In the genomic region with DNA sequence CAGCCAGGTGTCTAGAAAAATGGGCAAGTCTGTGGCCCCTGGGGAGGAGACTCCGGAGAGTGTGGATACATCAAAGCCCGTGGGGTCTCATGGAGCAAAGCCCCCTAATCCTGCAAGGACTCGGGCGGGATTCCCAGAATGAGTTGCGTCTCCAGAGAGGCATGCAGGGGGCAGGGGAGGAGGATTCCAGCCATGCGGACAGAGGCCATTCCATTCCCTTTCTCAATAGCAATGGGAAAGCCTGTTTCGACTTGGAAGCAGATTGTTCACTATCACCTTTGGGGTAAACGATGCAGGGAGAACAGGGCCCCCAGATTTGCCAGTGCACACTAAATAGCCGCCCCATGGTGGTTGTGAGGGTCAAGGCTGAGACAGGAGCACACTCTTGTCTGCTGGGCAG, we compare ENCODE assay signal across 25 cellular contexts. TPM values are rescaled to one million over a fixed set of nuclear protein-coding genes. Genes with fewer than 3 reads are reported as not detected.
A peak's percentile ranks its signal among the peaks of the same experiment; 100 is the strongest.
DNase-seq lines count a peak whose midpoint lies in the region; ATAC-seq and TF ChIP-seq lines count a peak whose summit lies in the region.
"Had no signal": no experiment of that assay in that cellular context is flagged by ENCODE, and none has a peak within 500 bp of the region (broad histone marks: within the 10 kb centered on the region; RNA-seq: fewer than 3 reads in every experiment).

No MANE protein-coding gene starts in this region.

- H3K9me3 Mint-ChIP-seq in natural killer cell treated with Interleukin-12 subunit alpha and Interleukin-12 subunit beta and Interleukin-15 and Interleukin-18, amount 100 ng/mL, for 72 hours = no peaks in the 10 kb centered on the region
- H3K9me3 Mint-ChIP-seq: CD8-positive, alpha-beta T cell had no signal

- intact Hi-C loops in posterior vena cava (cut with DNase I) = no loop called here

- H3K36me3 ChIP-seq in mesodermal cell (ENCODE audit: control insufficient read depth, insufficient read depth, low read length) (no peaks in the 10 kb centered on the region), Peyer's patch (peaks cover 0 to 9% (median 0%) of the 10 kb centered on the region in 3 donors)

- H3K4me1 ChIP-seq in mesodermal cell (ENCODE audit: control insufficient read depth, insufficient read depth, low read length, poor library complexity, severe bottlenecking) (peaks cover 28% of the 10 kb centered on the region), Peyer's patch (no peaks in the 10 kb centered on the region)
- H3K4me1 ChIP-seq: A549 had no signal

- no peak for ATAC-seq in natural killer cell treated with Interleukin-12 subunit alpha and Interleukin-12 subunit beta and Interleukin-15 and Interleukin-18, amount 100 ng/mL, for 72 hours
- ATAC-seq in GM21737 (IDR thresholded peaks at IDR 0.05; ENCODE audit: unreplicated experiment) = no peak
- ATAC-seq: A549; CD8-positive, alpha-beta T cell had no signal

- no peak overlapping the region for H3K4me3 Mint-ChIP-seq in natural killer cell treated with Interleukin-12 subunit alpha and Interleukin-12 subunit beta and Interleukin-15 and Interleukin-18, amount 100 ng/mL, for 72 hours
- H3K4me3 Mint-ChIP-seq: CD8-positive, alpha-beta T cell had no signal

- H3K4me3 ChIP-seq in mesodermal cell (ENCODE audit: extremely low read depth, insufficient read depth, low read length, poor library complexity, severe bottlenecking) (no peak overlapping the region), Peyer's patch (no peak overlapping the region)
- H3K4me3 ChIP-seq: A549, PC-9, SJSA1 had no signal

- H3K27me3 ChIP-seq in Peyer's patch = no peaks in the 10 kb centered on the region
- H3K27me3 ChIP-seq: SJSA1 had no signal

- TF ChIP-seq CTCF in Peyer's patch (IDR thresholded peaks at IDR 0.05) = no peak

- H3K36me3 Mint-ChIP-seq in natural killer cell treated with Interleukin-12 subunit alpha and Interleukin-12 subunit beta and Interleukin-15 and Interleukin-18, amount 100 ng/mL, for 72 hours = no peaks in the 10 kb centered on the region

- WGBS in mesodermal cell (ENCODE audit: insufficient coverage in 2 of 2), 2 experiments = 86 to 90% methylated on average over 5 to 8 of the region's 9 CpGs

- H3K9me3 ChIP-seq in mesodermal cell (ENCODE audit: control insufficient read depth, low read length) = no peaks in the 10 kb centered on the region
- no peaks in the 10 kb centered on the region for H3K9me3 ChIP-seq in Peyer's patch
- H3K9me3 ChIP-seq: A549, Caco-2, SJSA1 had no signal

- no peak for TF ChIP-seq POLR2A in Peyer's patch (IDR thresholded peaks at IDR 0.05)

- no peak overlapping the region for H3K27ac Mint-ChIP-seq in natural killer cell treated with Interleukin-12 subunit alpha and Interleukin-12 subunit beta and Interleukin-15 and Interleukin-18, amount 100 ng/mL, for 72 hours
- H3K27ac Mint-ChIP-seq: CD8-positive, alpha-beta T cell had no signal

- H3K27me3 Mint-ChIP-seq in natural killer cell treated with Interleukin-12 subunit alpha and Interleukin-12 subunit beta and Interleukin-15 and Interleukin-18, amount 100 ng/mL, for 72 hours = peaks cover 0 to 9% of the 10 kb centered on the region in 2 donors

- H3K27ac ChIP-seq in mesodermal cell (ENCODE audit: low read depth, low read length, severe bottlenecking) = peak overlapping the region; percentile 60
- no peak overlapping the region for H3K27ac ChIP-seq in Peyer's patch
- H3K27ac ChIP-seq: A549, C4-2B, PC-9, SJSA1 had no signal

- H3K4me1 Mint-ChIP-seq in natural killer cell treated with Interleukin-12 subunit alpha and Interleukin-12 subunit beta and Interleukin-15 and Interleukin-18, amount 100 ng/mL, for 72 hours (ENCODE audit: low read depth in 2 of 2) = peaks cover 10 to 17% of the 10 kb centered on the region in 2 donors

- DNase-seq in ELF-1 (ENCODE audit: low read depth, low spot score) (peak; percentile 37), amniotic epithelial cell (ENCODE audit: low read depth) (peak; percentile 72), posterior vena cava (ENCODE audit: low spot score) (peak; percentile 58), Peyer's patch (no peak), NCI-H2227 (lab: John Stamatoyannopoulos, UW; ENCODE audit: unreplicated experiment) (no peak)
- DNase-seq in natural killer cell treated with Interleukin-12 subunit alpha and Interleukin-12 subunit beta and Interleukin-15 and Interleukin-18, amount 100 ng/mL, for 72 hours (ENCODE audit: low spot score) = no peak
- DNase-seq: AML-193; Caco-2; CD8-positive, alpha-beta T cell; GF-D8; NCI-H1092; NCI-H1436; NCI-H1930; NCI-H446 treated with DMSO at 0.1 percent for 48 hours; NCI-H526; NCI-H82; NK-92 treated with Interleukin-12 subunit alpha and Interleukin-12 subunit beta, amount 100 ng/mL, for 24 hours; Right ventricle myocardium superior; RPMI8226 had no signal

RNA-seq across cellular contexts. Expression of gene PRDM15, which starts 15.4 kb away (rescaled TPM):
- polyA plus RNA-seq in mesodermal cell (2013, experiment 1 of 2) = 7.1 TPM
- 4.8 TPM for polyA plus RNA-seq in mesodermal cell (2013, experiment 2 of 2)
- total RNA-seq in posterior vena cava (1 to 10 TPM; 2.9 to 5.0 TPM), Peyer's patch (10 to 100 TPM in 3 of 4 donors, 1 to 10 TPM in 1; 9.3 to 47.9 (median 16.9) TPM)
- 10 to 100 TPM; 12.9 to 22.1 TPM for total RNA-seq in natural killer cell treated with Interleukin-12 subunit alpha and Interleukin-12 subunit beta and Interleukin-15 and Interleukin-18, amount 100 ng/mL, for 72 hours

RNA-seq across cellular contexts. Expression of gene C2CD2, which starts 59.3 kb away (rescaled TPM):
- 9.5 TPM for polyA plus RNA-seq in mesodermal cell (2013, experiment 1 of 2)
- 10.1 TPM for polyA plus RNA-seq in mesodermal cell (2013, experiment 2 of 2)
- total RNA-seq in posterior vena cava = 10 to 100 TPM; 28.0 to 43.1 TPM
- 1 to 10 TPM; 1.4 to 2.2 TPM for total RNA-seq in natural killer cell treated with Interleukin-12 subunit alpha and Interleukin-12 subunit beta and Interleukin-15 and Interleukin-18, amount 100 ng/mL, for 72 hours
- 10 to 100 TPM in 3 of 4 donors, 1 to 10 TPM in 1; 6.7 to 22.3 (median 17.3) TPM for total RNA-seq in Peyer's patch

Comparison
In these comparisons a context has a peak if more than half of its experiments do, and no peak if none do; other contexts are left out.
1. DNase-seq: peak in ELF-1 (single experiment), amniotic epithelial cell (single experiment) and posterior vena cava (single experiment); none in natural killer cell treated with Interleukin-12 subunit alpha and Interleukin-12 subunit beta and Interleukin-15 and Interleukin-18, amount 100 ng/mL, for 72 hours (single experiment), Peyer's patch (0 of 3) and NCI-H2227 (single experiment).